ENCODE assay signal across 1 cellular context in genomic region chr1:202966006-202966904, GRCh38.
TF ChIP-seq lines count a peak whose summit lies in the region.

No MANE protein-coding gene starts in this region.

TF ChIP-seq in A549, 52 proteins besides CTCF, POLR2A, EP300 and RAD21 (continued from another document):
- TF ChIP-seq, protein P1, sequence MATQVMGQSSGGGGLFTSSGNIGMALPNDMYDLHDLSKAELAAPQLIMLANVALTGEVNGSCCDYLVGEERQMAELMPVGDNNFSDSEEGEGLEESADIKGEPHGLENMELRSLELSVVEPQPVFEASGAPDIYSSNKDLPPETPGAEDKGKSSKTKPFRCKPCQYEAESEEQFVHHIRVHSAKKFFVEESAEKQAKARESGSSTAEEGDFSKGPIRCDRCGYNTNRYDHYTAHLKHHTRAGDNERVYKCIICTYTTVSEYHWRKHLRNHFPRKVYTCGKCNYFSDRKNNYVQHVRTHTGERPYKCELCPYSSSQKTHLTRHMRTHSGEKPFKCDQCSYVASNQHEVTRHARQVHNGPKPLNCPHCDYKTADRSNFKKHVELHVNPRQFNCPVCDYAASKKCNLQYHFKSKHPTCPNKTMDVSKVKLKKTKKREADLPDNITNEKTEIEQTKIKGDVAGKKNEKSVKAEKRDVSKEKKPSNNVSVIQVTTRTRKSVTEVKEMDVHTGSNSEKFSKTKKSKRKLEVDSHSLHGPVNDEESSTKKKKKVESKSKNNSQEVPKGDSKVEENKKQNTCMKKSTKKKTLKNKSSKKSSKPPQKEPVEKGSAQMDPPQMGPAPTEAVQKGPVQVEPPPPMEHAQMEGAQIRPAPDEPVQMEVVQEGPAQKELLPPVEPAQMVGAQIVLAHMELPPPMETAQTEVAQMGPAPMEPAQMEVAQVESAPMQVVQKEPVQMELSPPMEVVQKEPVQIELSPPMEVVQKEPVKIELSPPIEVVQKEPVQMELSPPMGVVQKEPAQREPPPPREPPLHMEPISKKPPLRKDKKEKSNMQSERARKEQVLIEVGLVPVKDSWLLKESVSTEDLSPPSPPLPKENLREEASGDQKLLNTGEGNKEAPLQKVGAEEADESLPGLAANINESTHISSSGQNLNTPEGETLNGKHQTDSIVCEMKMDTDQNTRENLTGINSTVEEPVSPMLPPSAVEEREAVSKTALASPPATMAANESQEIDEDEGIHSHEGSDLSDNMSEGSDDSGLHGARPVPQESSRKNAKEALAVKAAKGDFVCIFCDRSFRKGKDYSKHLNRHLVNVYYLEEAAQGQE (IDR thresholded peaks at IDR 0.05): no peak
- no peak for TF ChIP-seq CBX8 (IDR thresholded peaks at IDR 0.05)
- TF ChIP-seq ZSCAN20 (CRISPR knock-in tag; IDR thresholded peaks at IDR 0.05): no peak
- TF ChIP-seq RFX5 (IDR thresholded peaks at IDR 0.05): no peak
- TF ChIP-seq BHLHE40 (IDR thresholded peaks at IDR 0.05; ENCODE audit: low read depth, low read length): no peak
- no peak for TF ChIP-seq SMC3 (IDR thresholded peaks at IDR 0.05)
- no peak for TF ChIP-seq FOSL2 (IDR thresholded peaks at IDR 0.05)
- TF ChIP-seq FOSL2 (CRISPR knock-in tag; IDR thresholded peaks at IDR 0.05): no peak
- no peak for TF ChIP-seq KDM5A (IDR thresholded peaks at IDR 0.05)
- no peak for TF ChIP-seq ZNF302 (CRISPR knock-in tag; IDR thresholded peaks at IDR 0.05)
- TF ChIP-seq RCOR1 (IDR thresholded peaks at IDR 0.05; ENCODE audit: low read depth, low read length): no peak
- TF ChIP-seq ATOH8 (CRISPR knock-in tag; IDR thresholded peaks at IDR 0.05; ENCODE audit: low read depth): no peak
- TF ChIP-seq CHD2 (IDR thresholded peaks at IDR 0.05; ENCODE audit: low read length, partially characterized antibody): no peak
- no peak for TF ChIP-seq USF2 (IDR thresholded peaks at IDR 0.05)
- no peak for TF ChIP-seq TFCP2L1 (CRISPR knock-in tag; IDR thresholded peaks at IDR 0.05)
- TF ChIP-seq MAZ (IDR thresholded peaks at IDR 0.05; ENCODE audit: borderline replicate concordance, low read depth, low read length): no peak
- no peak for TF ChIP-seq HMGXB4 (CRISPR knock-in tag; IDR thresholded peaks at IDR 0.05; ENCODE audit: borderline replicate concordance)
- TF ChIP-seq HDAC2 (IDR thresholded peaks at IDR 0.05): no peak
TF ChIP-seq in A549: peak in this region for 0.
